ENCODE assay signal across 8 cellular contexts in genomic region chr22:42271191-42271813, GRCh38. TPM values are rescaled to one million over a fixed set of nuclear protein-coding genes. Genes with fewer than 3 reads are reported as not detected.
DNase-seq lines count a peak whose midpoint lies in the region; ATAC-seq and TF ChIP-seq lines count a peak whose summit lies in the region.

No MANE protein-coding gene starts in this region.

- no peak for TF ChIP-seq RAD21 in SK-N-SH (IDR thresholded peaks at IDR 0.05; ENCODE audit: low read length)

- peaks cover 30 to 45% (median 39%) of the 10 kb centered on the region in 10 experiments for H3K4me1 ChIP-seq in BLaER1 treated with 17β-estradiol and CSF1 and Interleukin-3, amounts not matched to agents 10 nM and 100 nM
- H3K4me1 ChIP-seq in KMS-11 (ENCODE audit: low read depth, poor library complexity, severe bottlenecking), result peaks cover 64% of the 10 kb centered on the region
- peaks cover 0 to 31% (median 15%) of the 10 kb centered on the region in 3 donors for H3K4me1 ChIP-seq in gastroesophageal sphincter
- H3K4me1 ChIP-seq in SK-N-SH (ENCODE audit: control insufficient read depth in 1 of 2, insufficient read depth in 2 of 2, low read depth in 1 of 2, low read length in 1 of 2), result peaks cover 0 to 2% of the 10 kb centered on the region in 2 experiments; a peak in 2 of 4 replicates

- no peak for TF ChIP-seq POLR2A in gastroesophageal sphincter (IDR thresholded peaks at IDR 0.05)

- peak overlapping the region in 6 of 10 experiments; percentile 45 to 100 (median 96); a peak in 5 of 20 replicates for H3K4me3 ChIP-seq in BLaER1 treated with 17β-estradiol and CSF1 and Interleukin-3, amounts not matched to agents 10 nM and 100 nM
- H3K4me3 ChIP-seq in KMS-11 (IDR thresholded peaks at IDR 0.05; ENCODE audit: insufficient read depth, low read depth, low read length), result no peak overlapping the region
- peak overlapping the region in 1 of 2 donors; percentile 98 for H3K4me3 ChIP-seq in gastroesophageal sphincter
- no peak overlapping the region for H3K4me3 ChIP-seq in SK-N-SH (ENCODE audit: low read depth in 2 of 2, low read length in 1 of 2)

- CTCF ChIA-PET in SK-N-SH (lab: Yijun Ruan, JAX), result interaction anchor here (1.7 kb wide), 1 partner anchor 17 kb away, joined by 4 read pairs; no protein-coding TSS in a partner anchor

- H3K79me2 ChIP-seq in KMS-11 (ENCODE audit: insufficient read depth, low read depth) (peaks cover 37% of the 10 kb centered on the region), SK-N-SH (ENCODE audit: insufficient read depth) (peaks cover 35% of the 10 kb centered on the region)

- H3K27ac ChIP-seq in BLaER1 treated with 17β-estradiol and CSF1 and Interleukin-3, amounts not matched to agents 10 nM and 100 nM, result peak overlapping the region in 2 of 11 experiments; percentile 55 to 86; a peak in 3 of 22 replicates
- H3K27ac ChIP-seq in KMS-11, result no peak overlapping the region
- peak overlapping the region; percentile 47 for H3K27ac ChIP-seq in cingulate gyrus (ENCODE audit: low read depth, low read length)
- peak overlapping the region in 2 of 4 donors; percentile 88 to 91 for H3K27ac ChIP-seq in gastroesophageal sphincter
- no peak overlapping the region for H3K27ac ChIP-seq in SK-N-SH (ENCODE audit: low read depth in 2 of 2, low read length in 1 of 2)

- H3K9me3 Mint-ChIP-seq in nephron progenitor cell, result no peaks in the 10 kb centered on the region

- no peak for ATAC-seq in gastroesophageal sphincter
- no peak for ATAC-seq in left lobe of liver

- peak overlapping the region; percentile 49 to 83 (median 66); a peak in 21 of 22 replicates for H3K4me2 ChIP-seq in BLaER1 treated with 17β-estradiol and CSF1 and Interleukin-3, amounts not matched to agents 10 nM and 100 nM
- peak overlapping the region; percentile 71 for H3K4me2 ChIP-seq in KMS-11
- H3K4me2 ChIP-seq in SK-N-SH, result no peak overlapping the region

- TF ChIP-seq EP300 in gastroesophageal sphincter (IDR thresholded peaks at IDR 0.05) (no peak), SK-N-SH (IDR thresholded peaks at IDR 0.05; ENCODE audit: borderline replicate concordance in 1 of 2, low read depth in 1 of 2, low read length in 1 of 2) (no peak)

- no peak overlapping the region for H3K9ac ChIP-seq in BLaER1 treated with 17β-estradiol and CSF1 and Interleukin-3, amounts not matched to agents 10 nM and 100 nM
- H3K9ac ChIP-seq in KMS-11 (no peak overlapping the region; the same call in 1 of the 2 replicates), SK-N-SH (no peak overlapping the region)

- H3K27me3 ChIP-seq in BLaER1 treated with 17β-estradiol and CSF1 and Interleukin-3, amounts not matched to agents 10 nM and 100 nM, result no peaks in the 10 kb centered on the region
- H3K27me3 ChIP-seq in KMS-11 (ENCODE audit: insufficient read depth, low read depth), result no peaks in the 10 kb centered on the region
- H3K27me3 ChIP-seq in gastroesophageal sphincter, result no peaks in the 10 kb centered on the region
- no peaks in the 10 kb centered on the region for H3K27me3 ChIP-seq in SK-N-SH (ENCODE audit: insufficient read depth)

- peaks cover 32 to 43% (median 37%) of the 10 kb centered on the region in 11 experiments; a peak in 21 of 22 replicates for H4K20me1 ChIP-seq in BLaER1 treated with 17β-estradiol and CSF1 and Interleukin-3, amounts not matched to agents 10 nM and 100 nM
- H4K20me1 ChIP-seq in KMS-11 (ENCODE audit: insufficient read depth) (0 out of 2 replicates have a peak, but pooled peaks cover 16% of the 10 kb centered on the region), SK-N-SH (ENCODE audit: insufficient read depth) (peaks cover 26% of the 10 kb centered on the region)

- DNase-seq in nephron progenitor cell (no peak), left lobe of liver (ENCODE audit: low spot score) (no peak), SK-N-SH (no peak)
- DNase-seq in activated effector memory CD4-positive, alpha-beta T cell treated with anti-CD3 and anti-CD28 coated beads, Interleukin-2, amount 50 U/mL, for 16 hours, result no peak

- peaks cover 43% of the 10 kb centered on the region for H3K4me1 Mint-ChIP-seq in nephron progenitor cell

- no peaks in the 10 kb centered on the region for H3K9me2 ChIP-seq in SK-N-SH

- peaks cover 0 to 13% (median 6%) of the 10 kb centered on the region in 11 experiments; a peak in 5 of 22 replicates for H3K36me3 ChIP-seq in BLaER1 treated with 17β-estradiol and CSF1 and Interleukin-3, amounts not matched to agents 10 nM and 100 nM
- H3K36me3 ChIP-seq in KMS-11 (ENCODE audit: insufficient read depth) (no peaks in the 10 kb centered on the region), gastroesophageal sphincter (no peaks in the 10 kb centered on the region), SK-N-SH (replicated peaks in 1 of 2; ENCODE audit: control insufficient read depth in 1 of 2, insufficient read depth in 2 of 2, low read length in 1 of 2) (no peaks in the 10 kb centered on the region)

- H2AFZ ChIP-seq in KMS-11 (ENCODE audit: low read depth) (peak overlapping the region; percentile 49; the same call in 1 of the 2 replicates), SK-N-SH (ENCODE audit: low read depth) (no peak overlapping the region)

- H3K9me3 ChIP-seq in BLaER1 treated with 17β-estradiol and CSF1 and Interleukin-3, amounts not matched to agents 10 nM and 100 nM (replicated peaks in 1 of 11), result no peaks in the 10 kb centered on the region; a peak in 1 of 22 replicates
- no peaks in the 10 kb centered on the region for H3K9me3 ChIP-seq in gastroesophageal sphincter
- no peaks in the 10 kb centered on the region for H3K9me3 ChIP-seq in SK-N-SH

- H3K27me3 Mint-ChIP-seq in nephron progenitor cell (ENCODE audit: low read depth, poor library complexity), result peaks cover 20% of the 10 kb centered on the region

- POLR2A ChIA-PET in SK-N-SH (lab: Yijun Ruan, JAX), result no interaction called here

- no peak overlapping the region for H3K27ac Mint-ChIP-seq in nephron progenitor cell

- no peaks in the 10 kb centered on the region for H3K36me3 Mint-ChIP-seq in nephron progenitor cell (ENCODE audit: low read depth)

- H3K4me3 Mint-ChIP-seq in nephron progenitor cell, result peak overlapping the region; percentile 58

- H3F3A ChIP-seq in SK-N-SH (replicated peaks; ENCODE audit: insufficient read depth), result peaks cover 3% of the 10 kb centered on the region

- 79 to 100% methylated on average over 6 to 8 of the region's 20 CpGs for WGBS in gastroesophageal sphincter (ENCODE audit: low coverage in 1 of 2), 2 donors
- 93% methylated on average over 4 of the region's 20 CpGs for WGBS in SK-N-SH (ENCODE audit: low lambda C conversion rate)

- TF ChIP-seq CTCF in KMS-11 (conservative IDR thresholded peaks at IDR 0.05; ENCODE audit: low read depth, low read length), result no peak
- TF ChIP-seq CTCF in nephron progenitor cell (IDR thresholded peaks at IDR 0.05), result no peak
- TF ChIP-seq CTCF in gastroesophageal sphincter (IDR thresholded peaks at IDR 0.05), result no peak
- TF ChIP-seq CTCF in SK-N-SH (IDR thresholded peaks at IDR 0.05), result no peak

TF ChIP-seq in SK-N-SH, 30 proteins besides CTCF, POLR2A, EP300 and RAD21:
- TF ChIP-seq MEF2A (IDR thresholded peaks at IDR 0.05; ENCODE audit: borderline replicate concordance, low read depth) (no peak), YY1 (IDR thresholded peaks at IDR 0.05; ENCODE audit: low read depth) (no peak), TAF1 (IDR thresholded peaks at IDR 0.05; ENCODE audit: borderline replicate concordance, low read depth, low read length) (no peak), GATA2 (CRISPR knock-in tag; IDR thresholded peaks at IDR 0.05) (no peak)

RNA-seq across cellular contexts. Expression of gene TCF20, which starts 0.8 kb away (rescaled TPM):
- 10 to 100 TPM; 26.0 to 47.9 (median 41.8) TPM for total RNA-seq in gastroesophageal sphincter
- total RNA-seq in left lobe of liver, result 19.0 TPM
- 8.5 and 9.4 TPM in 2 replicates for polyA plus RNA-seq in SK-N-SH (2012; rRNA removed)
- polyA plus RNA-seq in SK-N-SH (2012; cell fraction: cytosol; rRNA removed), result 5.1 and 7.1 TPM in 2 replicates
- polyA plus RNA-seq in SK-N-SH (2012; cell fraction: nucleus; rRNA removed), result 5.9 and 6.7 TPM in 2 replicates

Comparison
In these comparisons a context has a peak if more than half of its experiments do, and no peak if none do; other contexts are left out.
1. H3K4me3 ChIP-seq: peak in BLaER1 treated with 17β-estradiol and CSF1 and Interleukin-3, amounts not matched to agents 10 nM and 100 nM (6 of 10); none in KMS-11 (single experiment) and SK-N-SH (0 of 2).